1 cellular context compared by ENCODE assay signal in the genomic region with DNA sequence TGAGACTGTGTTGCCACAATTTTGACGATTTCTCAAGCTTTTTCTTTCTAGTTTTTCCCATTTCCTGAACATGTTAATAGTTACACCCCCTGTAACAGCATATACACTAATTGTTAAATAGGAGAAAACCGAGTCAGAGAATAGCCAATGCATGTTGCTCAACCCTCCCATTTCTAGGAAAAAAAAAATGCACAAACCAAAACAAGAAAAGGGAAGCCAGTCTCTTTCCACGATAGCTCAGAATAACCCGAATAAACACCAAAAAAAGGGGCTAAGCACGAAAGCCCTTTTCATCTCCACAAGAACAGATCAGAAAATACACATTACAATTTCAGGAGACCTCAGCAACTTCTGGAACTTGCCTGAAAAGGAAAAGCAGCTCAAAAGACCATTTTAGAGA.
TF ChIP-seq lines count a peak whose summit lies in the region.

No MANE protein-coding gene starts in this region.

TF ChIP-seq in H1, 55 proteins besides CTCF, POLR2A, EP300 and RAD21:
- TF ChIP-seq JUN (IDR thresholded peaks at IDR 0.05; ENCODE audit: low read depth, low read length) (no peak), RXRA (IDR thresholded peaks at IDR 0.05; ENCODE audit: insufficient read depth, low read depth, low read length) (no peak), ASH2L (IDR thresholded peaks at IDR 0.05; ENCODE audit: low read length) (no peak), TAF1 (IDR thresholded peaks at IDR 0.05; ENCODE audit: low read depth, low read length) (no peak), ATF3 (IDR thresholded peaks at IDR 0.05; ENCODE audit: insufficient read depth, low read depth, low read length) (no peak), EGR1 (IDR thresholded peaks at IDR 0.05; ENCODE audit: borderline replicate concordance, low read depth, low read length) (no peak), BACH1 (IDR thresholded peaks at IDR 0.05; ENCODE audit: low read length) (no peak), CEBPB (IDR thresholded peaks at IDR 0.05; ENCODE audit: low read depth, low read length) (no peak), FOSL1 (IDR thresholded peaks at IDR 0.05; ENCODE audit: insufficient read depth, low read depth, low read length) (no peak), ZNF274 (IDR thresholded peaks at IDR 0.05; ENCODE audit: borderline replicate concordance, extremely low read depth, low read length) (no peak), PHF8 (conservative IDR thresholded peaks at IDR 0.05; ENCODE audit: low read depth, low read length) (no peak), JUND (IDR thresholded peaks at IDR 0.05; ENCODE audit: low read length) (no peak), TBP (IDR thresholded peaks at IDR 0.05; ENCODE audit: low read depth, low read length) (no peak)
- TF ChIP-seq, protein P1, sequence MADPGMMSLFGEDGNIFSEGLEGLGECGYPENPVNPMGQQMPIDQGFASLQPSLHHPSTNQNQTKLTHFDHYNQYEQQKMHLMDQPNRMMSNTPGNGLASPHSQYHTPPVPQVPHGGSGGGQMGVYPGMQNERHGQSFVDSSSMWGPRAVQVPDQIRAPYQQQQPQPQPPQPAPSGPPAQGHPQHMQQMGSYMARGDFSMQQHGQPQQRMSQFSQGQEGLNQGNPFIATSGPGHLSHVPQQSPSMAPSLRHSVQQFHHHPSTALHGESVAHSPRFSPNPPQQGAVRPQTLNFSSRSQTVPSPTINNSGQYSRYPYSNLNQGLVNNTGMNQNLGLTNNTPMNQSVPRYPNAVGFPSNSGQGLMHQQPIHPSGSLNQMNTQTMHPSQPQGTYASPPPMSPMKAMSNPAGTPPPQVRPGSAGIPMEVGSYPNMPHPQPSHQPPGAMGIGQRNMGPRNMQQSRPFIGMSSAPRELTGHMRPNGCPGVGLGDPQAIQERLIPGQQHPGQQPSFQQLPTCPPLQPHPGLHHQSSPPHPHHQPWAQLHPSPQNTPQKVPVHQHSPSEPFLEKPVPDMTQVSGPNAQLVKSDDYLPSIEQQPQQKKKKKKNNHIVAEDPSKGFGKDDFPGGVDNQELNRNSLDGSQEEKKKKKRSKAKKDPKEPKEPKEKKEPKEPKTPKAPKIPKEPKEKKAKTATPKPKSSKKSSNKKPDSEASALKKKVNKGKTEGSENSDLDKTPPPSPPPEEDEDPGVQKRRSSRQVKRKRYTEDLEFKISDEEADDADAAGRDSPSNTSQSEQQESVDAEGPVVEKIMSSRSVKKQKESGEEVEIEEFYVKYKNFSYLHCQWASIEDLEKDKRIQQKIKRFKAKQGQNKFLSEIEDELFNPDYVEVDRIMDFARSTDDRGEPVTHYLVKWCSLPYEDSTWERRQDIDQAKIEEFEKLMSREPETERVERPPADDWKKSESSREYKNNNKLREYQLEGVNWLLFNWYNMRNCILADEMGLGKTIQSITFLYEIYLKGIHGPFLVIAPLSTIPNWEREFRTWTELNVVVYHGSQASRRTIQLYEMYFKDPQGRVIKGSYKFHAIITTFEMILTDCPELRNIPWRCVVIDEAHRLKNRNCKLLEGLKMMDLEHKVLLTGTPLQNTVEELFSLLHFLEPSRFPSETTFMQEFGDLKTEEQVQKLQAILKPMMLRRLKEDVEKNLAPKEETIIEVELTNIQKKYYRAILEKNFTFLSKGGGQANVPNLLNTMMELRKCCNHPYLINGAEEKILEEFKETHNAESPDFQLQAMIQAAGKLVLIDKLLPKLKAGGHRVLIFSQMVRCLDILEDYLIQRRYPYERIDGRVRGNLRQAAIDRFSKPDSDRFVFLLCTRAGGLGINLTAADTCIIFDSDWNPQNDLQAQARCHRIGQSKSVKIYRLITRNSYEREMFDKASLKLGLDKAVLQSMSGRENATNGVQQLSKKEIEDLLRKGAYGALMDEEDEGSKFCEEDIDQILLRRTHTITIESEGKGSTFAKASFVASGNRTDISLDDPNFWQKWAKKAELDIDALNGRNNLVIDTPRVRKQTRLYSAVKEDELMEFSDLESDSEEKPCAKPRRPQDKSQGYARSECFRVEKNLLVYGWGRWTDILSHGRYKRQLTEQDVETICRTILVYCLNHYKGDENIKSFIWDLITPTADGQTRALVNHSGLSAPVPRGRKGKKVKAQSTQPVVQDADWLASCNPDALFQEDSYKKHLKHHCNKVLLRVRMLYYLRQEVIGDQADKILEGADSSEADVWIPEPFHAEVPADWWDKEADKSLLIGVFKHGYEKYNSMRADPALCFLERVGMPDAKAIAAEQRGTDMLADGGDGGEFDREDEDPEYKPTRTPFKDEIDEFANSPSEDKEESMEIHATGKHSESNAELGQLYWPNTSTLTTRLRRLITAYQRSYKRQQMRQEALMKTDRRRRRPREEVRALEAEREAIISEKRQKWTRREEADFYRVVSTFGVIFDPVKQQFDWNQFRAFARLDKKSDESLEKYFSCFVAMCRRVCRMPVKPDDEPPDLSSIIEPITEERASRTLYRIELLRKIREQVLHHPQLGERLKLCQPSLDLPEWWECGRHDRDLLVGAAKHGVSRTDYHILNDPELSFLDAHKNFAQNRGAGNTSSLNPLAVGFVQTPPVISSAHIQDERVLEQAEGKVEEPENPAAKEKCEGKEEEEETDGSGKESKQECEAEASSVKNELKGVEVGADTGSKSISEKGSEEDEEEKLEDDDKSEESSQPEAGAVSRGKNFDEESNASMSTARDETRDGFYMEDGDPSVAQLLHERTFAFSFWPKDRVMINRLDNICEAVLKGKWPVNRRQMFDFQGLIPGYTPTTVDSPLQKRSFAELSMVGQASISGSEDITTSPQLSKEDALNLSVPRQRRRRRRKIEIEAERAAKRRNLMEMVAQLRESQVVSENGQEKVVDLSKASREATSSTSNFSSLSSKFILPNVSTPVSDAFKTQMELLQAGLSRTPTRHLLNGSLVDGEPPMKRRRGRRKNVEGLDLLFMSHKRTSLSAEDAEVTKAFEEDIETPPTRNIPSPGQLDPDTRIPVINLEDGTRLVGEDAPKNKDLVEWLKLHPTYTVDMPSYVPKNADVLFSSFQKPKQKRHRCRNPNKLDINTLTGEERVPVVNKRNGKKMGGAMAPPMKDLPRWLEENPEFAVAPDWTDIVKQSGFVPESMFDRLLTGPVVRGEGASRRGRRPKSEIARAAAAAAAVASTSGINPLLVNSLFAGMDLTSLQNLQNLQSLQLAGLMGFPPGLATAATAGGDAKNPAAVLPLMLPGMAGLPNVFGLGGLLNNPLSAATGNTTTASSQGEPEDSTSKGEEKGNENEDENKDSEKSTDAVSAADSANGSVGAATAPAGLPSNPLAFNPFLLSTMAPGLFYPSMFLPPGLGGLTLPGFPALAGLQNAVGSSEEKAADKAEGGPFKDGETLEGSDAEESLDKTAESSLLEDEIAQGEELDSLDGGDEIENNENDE (IDR thresholded peaks at IDR 0.05; ENCODE audit: insufficient replicate concordance, low read length): no peak
TF ChIP-seq in H1: peak in this region for 0.
